17 cellular contexts compared by ENCODE assay signal in the genomic region with DNA sequence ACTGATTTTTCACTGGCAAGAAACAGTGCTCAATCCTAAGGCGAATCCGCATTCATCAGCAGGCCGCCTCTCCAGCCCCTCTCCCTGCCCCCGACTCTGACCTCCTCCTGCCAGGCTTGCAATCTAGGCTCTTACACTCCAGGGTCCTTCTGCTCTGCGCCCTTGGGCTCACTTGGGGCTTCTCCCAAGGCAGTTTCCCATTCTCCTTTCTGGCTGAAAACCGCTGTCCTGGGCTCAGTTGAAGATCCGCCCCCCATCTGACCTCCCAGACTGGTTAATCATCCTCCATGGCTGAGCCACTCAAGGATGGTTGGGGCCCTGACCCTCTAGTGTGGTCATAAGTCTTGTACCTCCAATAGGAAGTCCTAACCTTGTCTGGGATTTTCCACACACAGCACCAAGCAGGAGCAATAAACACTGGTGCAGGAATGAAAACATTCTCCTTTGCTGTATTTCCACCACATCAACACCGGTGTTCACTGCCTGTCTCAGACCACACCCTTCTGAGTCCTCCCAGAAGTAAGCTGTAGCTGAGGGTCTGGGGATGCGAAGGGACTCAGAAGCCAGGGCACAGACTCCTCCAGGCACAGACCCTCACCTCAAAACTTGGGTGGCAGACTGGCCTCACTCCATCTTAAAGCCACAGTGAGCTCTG. TPM values are rescaled to one million over a fixed set of nuclear protein-coding genes. Genes with fewer than 3 reads are reported as not detected.
A peak's percentile ranks its signal among the peaks of the same experiment; 100 is the strongest.
DNase-seq lines count a peak whose midpoint lies in the region; ATAC-seq and TF ChIP-seq lines count a peak whose summit lies in the region.
"Had no signal": no experiment of that assay in that cellular context is flagged by ENCODE, and none has a peak within 500 bp of the region (broad histone marks: within the 10 kb centered on the region; RNA-seq: fewer than 3 reads in every experiment).

No MANE protein-coding gene starts in this region.

- no peak overlapping the region for H2AFZ ChIP-seq in GM23248

- peak; percentile 30 for ATAC-seq in left colon
- no peak for ATAC-seq in GM19351 (IDR thresholded peaks at IDR 0.05; ENCODE audit: unreplicated experiment)
- ATAC-seq in GM19467 (IDR thresholded peaks at IDR 0.05; ENCODE audit: unreplicated experiment), result no peak
- ATAC-seq: activated CD8-positive, alpha-beta T cell treated with anti-CD3 and anti-CD28 coated beads for 36 hours; HCT116; heart right ventricle; stimulated activated naive CD8-positive, alpha-beta T cell treated with anti-CD3 and anti-CD28 coated beads, Interleukin-15, Interleukin-2, amounts not matched to agents 100 U/mL and 50 U/mL, for 24 hours had no signal

- 0 out of 2 replicates have a peak overlapping the region, but pooled peaks have one; percentile 21 for H3K27ac ChIP-seq in GM23248
- H3K27ac ChIP-seq in spleen, result peak overlapping the region in 4 of 8 donors; percentile 33 to 63 (median 38)
- H3K27ac ChIP-seq: heart right ventricle had no signal

- in situ Hi-C loops in GM23248 (cut with MboI), result no loop called here

- TF ChIP-seq CTCF in spleen (IDR thresholded peaks at IDR 0.05 in 8 of 11, conservative IDR thresholded peaks at IDR 0.05 in 3 of 11), result no peak

- peak; percentile 66 for DNase-seq in GM23248
- DNase-seq in adipocyte (ENCODE audit: low read depth), result peak; percentile 15
- DNase-seq in left colon, result no peak
- peak; percentile 49 for DNase-seq in spleen
- DNase-seq in activated CD8-positive, alpha-beta memory T cell treated with anti-CD3 and anti-CD28 coated beads, Interleukin-2, amount 50 U/mL, for 48 hours, result no peak
- DNase-seq in stimulated activated CD4-positive, alpha-beta T cell treated with anti-CD3 and anti-CD28 coated beads, Interleukin-4, amount 100 ng/mL, for 4 hours, result no peak
- DNase-seq: activated CD8-positive, alpha-beta T cell treated with anti-CD3 and anti-CD28 coated beads for 36 hours; activated gamma-delta T cell; central memory CD4-positive, alpha-beta T cell; heart right ventricle; NCI-H1048; NCI-H446 treated with DMSO at 0.1 percent for 48 hours; stimulated activated CD4-positive, alpha-beta T cell treated with anti-CD3 and anti-CD28 coated beads, Interleukin-4, amount 100 ng/mL, for 1 hour; stimulated activated naive CD8-positive, alpha-beta T cell treated with anti-CD3 and anti-CD28 coated beads, Interleukin-15, Interleukin-2, amounts not matched to agents 100 U/mL and 50 U/mL, for 24 hours had no signal

- H3K9me2 ChIP-seq in GM23248 (ENCODE audit: insufficient read depth), result no peaks in the 10 kb centered on the region

- intact Hi-C loops in left colon (cut with DNase I, micrococcal nuclease), result no loop called here
- intact Hi-C loops in spleen (cut with DNase I; ENCODE audit: low total_unique reads), result no loop called here

- peak overlapping the region; percentile 33 for H3K4me2 ChIP-seq in GM23248 (ENCODE audit: unreplicated experiment)

- H3K79me2 ChIP-seq in GM23248 (ENCODE audit: insufficient read depth), result peaks cover 20% of the 10 kb centered on the region

- TF ChIP-seq POLR2A in spleen (IDR thresholded peaks at IDR 0.05), result no peak

- peaks cover 11% of the 10 kb centered on the region for H3F3A ChIP-seq in GM23248 (ENCODE audit: insufficient read depth)

- H3K36me3 ChIP-seq in GM23248 (ENCODE audit: low read depth) (no peaks in the 10 kb centered on the region), adipocyte (ENCODE audit: control insufficient read depth, insufficient read depth, low read length, severe bottlenecking) (no peaks in the 10 kb centered on the region), spleen (peaks cover 0 to 13% (median 0%) of the 10 kb centered on the region in 6 donors)

- H3K9ac ChIP-seq in GM23248 (peak overlapping the region; percentile 48), adipocyte (ENCODE audit: low read length) (no peak overlapping the region)

- H4K20me1 ChIP-seq in GM23248 (ENCODE audit: insufficient read depth), result no peaks in the 10 kb centered on the region

- H3K27me3 ChIP-seq in GM23248 (replicated peaks; ENCODE audit: insufficient read depth) (no peaks in the 10 kb centered on the region), adipocyte (replicated peaks; ENCODE audit: control insufficient read depth, insufficient read depth, low read length) (peaks cover 28% of the 10 kb centered on the region), spleen (replicated peaks in 1 of 7) (peaks cover 0 to 22% (median 0%) of the 10 kb centered on the region in 7 donors)

- WGBS in GM23248 (ENCODE audit: low coverage in 1 of 2, low lambda C conversion rate in 2 of 2, missing lambda C conversion rate in 2 of 2), 2 experiments, result 84 to 87% methylated on average over 9 of the region's 9 CpGs
- 87 to 94% (median 87%) methylated on average over 9 of the region's 9 CpGs for WGBS in spleen, 5 donors

- H3K9me3 ChIP-seq in GM23248 (ENCODE audit: low read depth) (no peaks in the 10 kb centered on the region), adipocyte (ENCODE audit: control insufficient read depth, low read length) (no peaks in the 10 kb centered on the region), spleen (no peaks in the 10 kb centered on the region)
- H3K9me3 ChIP-seq: heart right ventricle had no signal

- H3K4me3 ChIP-seq in GM23248 (no peak overlapping the region), adipocyte (ENCODE audit: low read length) (no peak overlapping the region), spleen (no peak overlapping the region)
- H3K4me3 ChIP-seq: heart right ventricle had no signal

- H3K4me1 ChIP-seq in GM23248 (ENCODE audit: insufficient read depth) (peaks cover 32% of the 10 kb centered on the region), adipocyte (ENCODE audit: control insufficient read depth, insufficient read depth, low read length) (peaks cover 17% of the 10 kb centered on the region), spleen (peaks cover 0 to 96% (median 66%) of the 10 kb centered on the region in 6 donors)

RNA-seq across cellular contexts. Expression of a gene that starts 42.4 kb away (rescaled TPM):
- total RNA-seq in GM23248 (2014; rRNA removed; shearing (Covaris generic)), result 47.0 and 48.1 TPM in 2 replicates
- polyA plus RNA-seq in GM23248 (2016; fragmentation: Nextera tagmentation; extraction: Ambion mirVana), result 17.2 and 18.6 TPM in 2 replicates
- 10 to 100 TPM; 56.9 to 62.3 TPM for total RNA-seq in left colon
- 100 to 1,000 TPM; 122 to 247 (median 152) TPM for total RNA-seq in spleen
- polyA plus RNA-seq in spleen, result 10 to 100 TPM; 17.7 to 31.4 (median 20.9) TPM

Comparison
In these comparisons a context has a peak if more than half of its experiments do, and no peak if none do; other contexts are left out.
1. DNase-seq: peak in GM23248 (single experiment), adipocyte (single experiment) and spleen (single experiment); none in left colon (0 of 2), activated CD8-positive, alpha-beta memory T cell treated with anti-CD3 and anti-CD28 coated beads, Interleukin-2, amount 50 U/mL, for 48 hours (single experiment) and stimulated activated CD4-positive, alpha-beta T cell treated with anti-CD3 and anti-CD28 coated beads, Interleukin-4, amount 100 ng/mL, for 4 hours (0 of 2).